Comparison of ENCODE assay signal across 1 cellular context in genomic region chr3:53809764-53810400, GRCh38.
A peak's percentile ranks its signal among the peaks of the same experiment; 100 is the strongest.
TF ChIP-seq lines count a peak whose summit lies in the region.

No MANE protein-coding gene starts in this region.

TF ChIP-seq in HepG2, 621 proteins besides CTCF, POLR2A, EP300 and RAD21:
- TF ChIP-seq ZNF605 (CRISPR knock-in tag; IDR thresholded peaks at IDR 0.05) (no peak), AGO2 (optimal IDR thresholded peaks at IDR 0.05; ENCODE audit: low read depth, low read length) (peak; percentile 93), MNT (IDR thresholded peaks at IDR 0.05) (no peak), MLX (CRISPR knock-in tag; IDR thresholded peaks at IDR 0.05) (no peak), MTF2 (CRISPR knock-in tag; IDR thresholded peaks at IDR 0.05; ENCODE audit: borderline replicate concordance) (no peak), ZNF609 (CRISPR knock-in tag; IDR thresholded peaks at IDR 0.05; ENCODE audit: borderline replicate concordance) (no peak), PCBP2 (optimal IDR thresholded peaks at IDR 0.05; ENCODE audit: low read depth, low read length, poor library complexity, severe bottlenecking) (no peak), ZNF772 (CRISPR knock-in tag; IDR thresholded peaks at IDR 0.05) (no peak), NR3C1 (CRISPR knock-in tag; IDR thresholded peaks at IDR 0.05) (no peak), NFYB (CRISPR knock-in tag; IDR thresholded peaks at IDR 0.05) (no peak), GABPA (IDR thresholded peaks at IDR 0.05; ENCODE audit: low read depth, low read length) (no peak), GABPA (CRISPR knock-in tag; IDR thresholded peaks at IDR 0.05; ENCODE audit: low read depth) (no peak), ZKSCAN8 (CRISPR knock-in tag; IDR thresholded peaks at IDR 0.05; ENCODE audit: borderline replicate concordance) (no peak), CAMTA2 (CRISPR knock-in tag; IDR thresholded peaks at IDR 0.05; ENCODE audit: borderline replicate concordance) (no peak), ARNT (IDR thresholded peaks at IDR 0.05) (no peak), TAF1 (CRISPR knock-in tag; IDR thresholded peaks at IDR 0.05) (no peak), TFDP2 (CRISPR knock-in tag; IDR thresholded peaks at IDR 0.05) (no peak), PAF1 (CRISPR knock-in tag; IDR thresholded peaks at IDR 0.05) (peak; percentile 81; the same call in 1 of the 2 replicates), ZNF335 (CRISPR knock-in tag; IDR thresholded peaks at IDR 0.05) (no peak), STAT5B (CRISPR knock-in tag; IDR thresholded peaks at IDR 0.05) (no peak), ZNF580 (CRISPR knock-in tag; IDR thresholded peaks at IDR 0.05; ENCODE audit: borderline replicate concordance, low read depth) (no peak), DRAP1 (CRISPR knock-in tag; IDR thresholded peaks at IDR 0.05) (no peak), ZNF776 (CRISPR knock-in tag; IDR thresholded peaks at IDR 0.05) (0 out of 2 replicates have a peak, but pooled peaks have one; percentile 22), ARHGAP35 (CRISPR knock-in tag; IDR thresholded peaks at IDR 0.05; ENCODE audit: borderline replicate concordance) (no peak), POGK (CRISPR knock-in tag; conservative IDR thresholded peaks at IDR 0.05) (no peak), ZNF773 (CRISPR knock-in tag; IDR thresholded peaks at IDR 0.05; ENCODE audit: borderline replicate concordance) (no peak), FOXO1 (CRISPR knock-in tag; IDR thresholded peaks at IDR 0.05) (no peak), KDM2A (CRISPR knock-in tag; IDR thresholded peaks at IDR 0.05; ENCODE audit: borderline replicate concordance, low read depth) (peak; percentile 22; the same call in 1 of the 2 replicates), ZNF274 (CRISPR knock-in tag; IDR thresholded peaks at IDR 0.05) (no peak)
